9 cellular contexts compared by ENCODE assay signal in the genomic region with DNA sequence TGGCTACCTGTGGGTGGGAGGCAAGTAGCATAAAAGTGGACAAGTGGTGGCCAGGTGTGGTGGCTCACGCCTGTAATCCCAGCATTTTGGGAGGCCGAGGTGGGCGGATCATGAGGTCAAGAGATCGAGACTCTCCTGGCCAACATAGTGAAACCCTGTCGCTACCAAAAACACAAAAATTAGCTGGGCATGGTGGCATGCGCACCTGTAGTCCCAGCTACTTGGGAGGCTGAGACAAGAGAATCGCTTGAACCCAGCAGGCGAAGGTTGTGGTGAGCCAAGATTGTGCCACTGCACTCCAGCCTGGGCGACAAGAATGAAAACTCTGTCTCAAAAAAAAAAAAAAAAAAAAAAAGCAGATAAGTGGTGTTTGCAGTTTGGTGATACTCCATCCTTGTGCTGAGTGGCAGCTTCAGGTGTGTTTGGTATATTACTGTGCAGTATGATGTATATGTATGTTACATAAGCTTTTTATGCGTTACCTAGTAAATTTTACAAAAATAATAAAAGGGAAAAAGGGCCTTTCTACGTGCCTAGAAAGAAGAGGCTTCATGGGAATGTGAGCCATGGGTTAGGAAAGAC. TPM values are rescaled to one million over a fixed set of nuclear protein-coding genes. Genes with fewer than 3 reads are reported as not detected.
DNase-seq lines count a peak whose midpoint lies in the region; ATAC-seq, FAIRE-seq and TF ChIP-seq lines count a peak whose summit lies in the region.
"Had no signal": no experiment of that assay in that cellular context is flagged by ENCODE, and none has a peak within 500 bp of the region (broad histone marks: within the 10 kb centered on the region; RNA-seq: fewer than 3 reads in every experiment).

No MANE protein-coding gene starts in this region.

- no peak overlapping the region for H2AK5ac ChIP-seq in H1 (ENCODE audit: low read depth, low read length)

- H3K27ac Mint-ChIP-seq in stimulated activated memory B cell treated with anti-CD40 and anti-IgM and Interleukin-4, amounts not matched to agents 10 μg/mL and 1 μg/mL and 100 μg/mL, for 72 hours: peak overlapping the region; percentile 94

- DNase-seq in HL-60 (ENCODE audit: low read depth in 1 of 2, low spot score in 1 of 2) (no peak), H1 (ENCODE audit: low read depth in 1 of 2, low spot score in 2 of 2) (peak in 1 of 2 experiments; percentile 13), DMS 273 treated with DMSO at 0.1 percent for 48 hours (lab: John Stamatoyannopoulos, UW) (no peak), GM19239 (ENCODE audit: insufficient read length, low spot score) (no peak), KG1 (lab: John Stamatoyannopoulos, UW) (no peak)
- no peak for DNase-seq in stimulated activated CD4-positive, alpha-beta T cell treated with anti-CD3 and anti-CD28 coated beads, Interleukin-2, amount 100 ng/mL, for 24 hours
- DNase-seq: midbrain had no signal

- H3K4ac ChIP-seq in H1 (replicated peaks; ENCODE audit: insufficient read length, low read depth, low read length): no peak overlapping the region

- peak overlapping the region; percentile 30 to 55; a peak in 2 of 4 replicates for H3K4me2 ChIP-seq in H1 (ENCODE audit: insufficient read depth in 1 of 2, low read depth in 2 of 2, low read length in 2 of 2)

- no peak for TF ChIP-seq CTCF in HL-60 (IDR thresholded peaks at IDR 0.05; ENCODE audit: insufficient read depth, low read length)
- no peak for TF ChIP-seq CTCF in H1 (IDR thresholded peaks at IDR 0.05; ENCODE audit: control extremely low read depth in 1 of 3, insufficient read depth in 1 of 3, low read depth in 1 of 3, low read length in 3 of 3)

- H2BK15ac ChIP-seq in H1 (ENCODE audit: low read length): no peak overlapping the region; the same call in 1 of the 2 replicates

- no peaks in the 10 kb centered on the region for H3K79me2 ChIP-seq in H1 (ENCODE audit: control insufficient read depth in 1 of 2, insufficient read depth in 2 of 2, low read length in 2 of 2)

- H3K4me1 Mint-ChIP-seq in stimulated activated memory B cell treated with anti-CD40 and anti-IgM and Interleukin-4, amounts not matched to agents 10 μg/mL and 1 μg/mL and 100 μg/mL, for 72 hours: peaks cover 59% of the 10 kb centered on the region

- H4K5ac ChIP-seq in H1 (ENCODE audit: insufficient read length, low read depth, low read length): no peak overlapping the region

- CTCF ChIA-PET in H1 (lab: Charles Lee; ENCODE audit: partially characterized antibody): interaction anchor here (0.6 to 3.2 kb wide), 15 partner anchors 10 to 302 kb away, joined by 3 to 19 read pairs (median 4); partner anchors contain the start of gene GH1

- no peak for TF ChIP-seq EP300 in H1 (IDR thresholded peaks at IDR 0.05; ENCODE audit: borderline replicate concordance in 1 of 2, low read depth in 2 of 2, low read length in 2 of 2)

- H3K79me1 ChIP-seq in H1 (ENCODE audit: low read depth, low read length): no peaks in the 10 kb centered on the region

- H3K14ac ChIP-seq in H1 (ENCODE audit: insufficient read length): no peak overlapping the region

- no peak overlapping the region for H3K23ac ChIP-seq in H1 (ENCODE audit: insufficient read length)

- no peaks in the 10 kb centered on the region for H3K36me3 Mint-ChIP-seq in stimulated activated memory B cell treated with anti-CD40 and anti-IgM and Interleukin-4, amounts not matched to agents 10 μg/mL and 1 μg/mL and 100 μg/mL, for 72 hours

- H4K20me1 ChIP-seq in H1 (replicated peaks in 1 of 2; ENCODE audit: control insufficient read depth in 1 of 2, insufficient read depth in 2 of 2, low read length in 2 of 2): no peaks in the 10 kb centered on the region

- no peaks in the 10 kb centered on the region for H3K9me3 Mint-ChIP-seq in stimulated activated memory B cell treated with anti-CD40 and anti-IgM and Interleukin-4, amounts not matched to agents 10 μg/mL and 1 μg/mL and 100 μg/mL, for 72 hours

- H2BK120ac ChIP-seq in H1 (replicated peaks; ENCODE audit: low read depth, low read length): no peak overlapping the region

- peak overlapping the region; percentile 98 for H2AFZ ChIP-seq in H1 (ENCODE audit: low read length)

- no peak overlapping the region for H4K91ac ChIP-seq in H1 (replicated peaks; ENCODE audit: insufficient read length, low read length)

- no peaks in the 10 kb centered on the region for H3K36me3 ChIP-seq in H1 (ENCODE audit: control insufficient read depth in 2 of 4, insufficient read depth in 4 of 4, low read length in 3 of 4)

- no peaks in the 10 kb centered on the region for H3K9me3 ChIP-seq in H1 (ENCODE audit: insufficient read depth in 2 of 2, low read depth in 1 of 2, low read length in 1 of 2)

- H3K27me3 ChIP-seq in HL-60 (ENCODE audit: insufficient read depth, poor library complexity, severe bottlenecking): no peaks in the 10 kb centered on the region
- no peaks in the 10 kb centered on the region for H3K27me3 ChIP-seq in H1 (replicated peaks in 1 of 4; ENCODE audit: control insufficient read depth in 3 of 4, extremely low read depth in 1 of 4, insufficient read depth in 3 of 4, low read length in 3 of 4)

- H3K4me1 ChIP-seq in H1 (replicated peaks in 1 of 4; ENCODE audit: control insufficient read depth in 3 of 4, insufficient read depth in 4 of 4, low read length in 3 of 4): peaks cover 0 to 5% (median 3%) of the 10 kb centered on the region in 4 experiments; a peak in 5 of 7 replicates

- no peak for TF ChIP-seq RAD21 in H1 (IDR thresholded peaks at IDR 0.05 in 1 of 2, conservative IDR thresholded peaks at IDR 0.05 in 1 of 2; ENCODE audit: low read depth in 2 of 2, low read length in 2 of 2)

- H3K4me3 ChIP-seq in HL-60 (replicated peaks; ENCODE audit: insufficient read depth, low read length) (peak overlapping the region; percentile 47), H1 (ENCODE audit: extremely low read depth in 1 of 4, insufficient read depth in 2 of 4, low read depth in 3 of 4, low read length in 4 of 4) (peak overlapping the region in 1 of 4 experiments; percentile 3; a peak in 1 of 8 replicates)

- no peak overlapping the region for H2BK12ac ChIP-seq in H1 (ENCODE audit: low read depth, low read length)

- peak overlapping the region; percentile 91 for H3K4me3 Mint-ChIP-seq in stimulated activated memory B cell treated with anti-CD40 and anti-IgM and Interleukin-4, amounts not matched to agents 10 μg/mL and 1 μg/mL and 100 μg/mL, for 72 hours

- no peak for FAIRE-seq in H1 (lab: Jason Lieb, UNC)
- FAIRE-seq in GM19239 (lab: Jason Lieb, UNC): no peak

- H3K27me3 Mint-ChIP-seq in stimulated activated memory B cell treated with anti-CD40 and anti-IgM and Interleukin-4, amounts not matched to agents 10 μg/mL and 1 μg/mL and 100 μg/mL, for 72 hours: no peaks in the 10 kb centered on the region

- WGBS in H1 (ENCODE audit: extremely low coverage in 1 of 2, insufficient coverage in 1 of 2, insufficient read length in 1 of 2, insufficient replicate concordance in 2 of 2, low coverage in 1 of 2, low lambda C conversion rate in 2 of 2, missing lambda C conversion rate in 1 of 2), 2 experiments: 65% methylated on average over 10 of the region's 11 CpGs; no CpG with 5 or more reads in 1 of the 2 experiments

- TF ChIP-seq POLR2A in H1 (IDR thresholded peaks at IDR 0.05; ENCODE audit: control extremely low read depth in 1 of 2, low read depth in 2 of 2, low read length in 2 of 2): no peak

- no peaks in the 10 kb centered on the region for H3K23me2 ChIP-seq in H1 (ENCODE audit: low read depth, low read length)

- H2BK5ac ChIP-seq in H1 (ENCODE audit: low read depth, low read length): no peak overlapping the region

- H4K8ac ChIP-seq in H1 (ENCODE audit: extremely low read depth, insufficient read depth, low read length): no peak overlapping the region

- no peak overlapping the region for H3K56ac ChIP-seq in H1 (replicated peaks; ENCODE audit: insufficient read length, low read depth, low read length)

- POLR2A ChIA-PET in H1 (lab: Charles Lee; ENCODE audit: partially characterized antibody): interaction anchor here (1.8 kb wide), 1 partner anchor 126 kb away, joined by 8 read pairs; no protein-coding TSS in a partner anchor

- peak overlapping the region; percentile 52 for H3K27ac ChIP-seq in HL-60 (replicated peaks)
- H3K27ac ChIP-seq in H1 (ENCODE audit: low read depth, low read length): no peak overlapping the region

- 0 out of 2 replicates have a peak overlapping the region, but pooled peaks have one; percentile 68 for H3K18ac ChIP-seq in H1 (ENCODE audit: extremely low read depth, low read length)

- H3K9ac ChIP-seq in H1 (replicated peaks in 1 of 4; ENCODE audit: extremely low read depth in 1 of 4, low read depth in 3 of 4, low read length in 3 of 4): no peak overlapping the region

- ATAC-seq in GM21423 (IDR thresholded peaks at IDR 0.05; ENCODE audit: unreplicated experiment): peak; percentile 6
- ATAC-seq in stimulated activated memory B cell treated with anti-CD40 and anti-IgM and Interleukin-4, amounts not matched to agents 10 μg/mL and 1 μg/mL and 100 μg/mL, for 72 hours: peak; percentile 21

- H2BK20ac ChIP-seq in H1 (ENCODE audit: low read length): no peak overlapping the region

RNA-seq across cellular contexts. Expression of gene ICAM2, which starts 0.9 kb away (rescaled TPM):
- total RNA-seq in H1 (2021; fragmentation: NEBNext Ultra II Directional; extraction: Animal tissue kit (Norgen Biotek cat#: 25700)): 0.45 TPM in 1 of 2 replicates, not detected in the other
- 0.63 and 0.77 TPM in 2 replicates for polyA plus RNA-seq in H1 (2011; rRNA removed)
- polyA plus RNA-seq in H1 (2011; cell fraction: cytosol; rRNA removed): 0.44 TPM
- 0.60 TPM for polyA plus RNA-seq in H1 (2011; cell fraction: nucleus; rRNA removed)
- polyA plus RNA-seq in H1 (2012, experiment 1 of 2): 0.27 to 0.81 TPM (median 0.46 TPM) in 3 of 4 replicates, not detected in the other
- 0.47 TPM for polyA plus RNA-seq in H1 (2012, experiment 2 of 2)
- polyA plus RNA-seq in H1 (2013, experiment 1 of 2): 0.18 TPM
- polyA plus RNA-seq in H1 (2013, experiment 2 of 2): 0.24 TPM
- 0.51 and 1.6 TPM in 2 replicates for polyA minus RNA-seq in H1 (2011; rRNA and poly(A)+ RNA removed)
- polyA minus RNA-seq in H1 (2011; cell fraction: cytosol; rRNA and poly(A)+ RNA removed): not detected
- not detected for polyA minus RNA-seq in H1 (2011; cell fraction: nucleus; rRNA and poly(A)+ RNA removed)

RNA-seq across cellular contexts. Expression of gene PRR29, which starts 21.4 kb away (rescaled TPM):
- 0.61 and 0.67 TPM in 2 replicates for total RNA-seq in H1 (2021; fragmentation: NEBNext Ultra II Directional; extraction: Animal tissue kit (Norgen Biotek cat#: 25700))
- polyA plus RNA-seq in H1 (2011; rRNA removed): 0.83 and 0.96 TPM in 2 replicates
- 0.39 TPM for polyA plus RNA-seq in H1 (2011; cell fraction: cytosol; rRNA removed)
- 1.7 TPM for polyA plus RNA-seq in H1 (2011; cell fraction: nucleus; rRNA removed)
- polyA plus RNA-seq in H1 (2012, experiment 1 of 2): 0.35 to 0.48 TPM (median 0.41 TPM) in 4 replicates
- polyA plus RNA-seq in H1 (2012, experiment 2 of 2): 0.43 TPM
- polyA plus RNA-seq in H1 (2013, experiment 1 of 2): 0.59 TPM
- polyA plus RNA-seq in H1 (2013, experiment 2 of 2): 0.42 TPM
- 0.28 and 0.41 TPM in 2 replicates for polyA minus RNA-seq in H1 (2011; rRNA and poly(A)+ RNA removed)
- not detected for polyA minus RNA-seq in H1 (2011; cell fraction: cytosol; rRNA and poly(A)+ RNA removed)
- 1.4 TPM for polyA minus RNA-seq in H1 (2011; cell fraction: nucleus; rRNA and poly(A)+ RNA removed)

RNA-seq across cellular contexts. Expression of gene SCN4A, which starts 46.9 kb away (rescaled TPM):
- total RNA-seq in H1 (2021; fragmentation: NEBNext Ultra II Directional; extraction: Animal tissue kit (Norgen Biotek cat#: 25700)): 6.6 and 8.5 TPM in 2 replicates
- polyA plus RNA-seq in H1 (2011; rRNA removed): 5.0 and 8.1 TPM in 2 replicates
- 6.5 TPM for polyA plus RNA-seq in H1 (2011; cell fraction: cytosol; rRNA removed)
- polyA plus RNA-seq in H1 (2011; cell fraction: nucleus; rRNA removed): 22.4 TPM
- polyA plus RNA-seq in H1 (2012, experiment 1 of 2): 4.5 to 9.2 TPM (median 9.0 TPM) in 4 replicates
- 5.9 TPM for polyA plus RNA-seq in H1 (2012, experiment 2 of 2)
- 4.2 TPM for polyA plus RNA-seq in H1 (2013, experiment 1 of 2)
- polyA plus RNA-seq in H1 (2013, experiment 2 of 2): 3.6 TPM
- 27.3 and 39.8 TPM in 2 replicates for polyA minus RNA-seq in H1 (2011; rRNA and poly(A)+ RNA removed)
- 18.9 TPM for polyA minus RNA-seq in H1 (2011; cell fraction: cytosol; rRNA and poly(A)+ RNA removed)
- polyA minus RNA-seq in H1 (2011; cell fraction: nucleus; rRNA and poly(A)+ RNA removed): 39.2 TPM
